11 cellular contexts compared by ENCODE assay signal in genomic region chr9:96140401-96141180, GRCh38.
A peak's percentile ranks its signal among the peaks of the same experiment; 100 is the strongest.
DNase-seq lines count a peak whose midpoint lies in the region; ATAC-seq, FAIRE-seq and TF ChIP-seq lines count a peak whose summit lies in the region.
"Had no signal": no experiment of that assay in that cellular context is flagged by ENCODE, and none has a peak within 500 bp of the region (broad histone marks: within the 10 kb centered on the region; RNA-seq: fewer than 3 reads in every experiment).

No MANE protein-coding gene starts in this region.

- peak overlapping the region; percentile 55 for H3K4me3 Mint-ChIP-seq in neural progenitor cell
- H3K4me3 Mint-ChIP-seq in activated CD8-positive, alpha-beta memory T cell treated with anti-CD3 and anti-CD28 coated beads, Interleukin-2, amount 10 ng/mL, durations not matched to agents 7 days and 5 days, result no peak overlapping the region
- H3K4me3 Mint-ChIP-seq: naive B cell had no signal

- H3K27me3 Mint-ChIP-seq in neural progenitor cell (ENCODE audit: insufficient read depth, low read depth), result peaks cover 5% of the 10 kb centered on the region
- H3K27me3 Mint-ChIP-seq in activated CD8-positive, alpha-beta memory T cell treated with anti-CD3 and anti-CD28 coated beads, Interleukin-2, amount 10 ng/mL, durations not matched to agents 7 days and 5 days, result peaks cover 10% of the 10 kb centered on the region

- H3K4me2 ChIP-seq in A549 (no peak overlapping the region), neural progenitor cell (peak overlapping the region; percentile 50)

- ATAC-seq in A549, result no peak
- ATAC-seq in activated CD8-positive, alpha-beta memory T cell treated with anti-CD3 and anti-CD28 coated beads, Interleukin-2, amount 10 ng/mL, durations not matched to agents 7 days and 5 days, result no peak

- H3K36me3 Mint-ChIP-seq in neural progenitor cell, result no peaks in the 10 kb centered on the region
- H3K36me3 Mint-ChIP-seq in activated CD8-positive, alpha-beta memory T cell treated with anti-CD3 and anti-CD28 coated beads, Interleukin-2, amount 10 ng/mL, durations not matched to agents 7 days and 5 days, result no peaks in the 10 kb centered on the region
- H3K36me3 Mint-ChIP-seq: naive B cell had no signal

- H2AFZ ChIP-seq in neural progenitor cell (replicated peaks), result peak overlapping the region; percentile 84

- H3K4me3 ChIP-seq in A549 (no peak overlapping the region), neural progenitor cell (no peak overlapping the region)

- 91% methylated on average over 30 of the region's 30 CpGs for WGBS in A549 (ENCODE audit: missing lambda C conversion rate)

- FAIRE-seq in A549 (lab: Jason Lieb, UNC) (no peak), endometrium (lab: Jason Lieb, UNC) (peak; percentile 29)

- POLR2A ChIA-PET in A549 (lab: Yijun Ruan, JAX), result no interaction called here

- no peaks in the 10 kb centered on the region for H3K79me2 ChIP-seq in neural progenitor cell (ENCODE audit: low read depth)

- no peak for TF ChIP-seq EP300 in A549 (IDR thresholded peaks at IDR 0.05)

- H3K4me1 Mint-ChIP-seq in neural progenitor cell, result peaks cover 53% of the 10 kb centered on the region
- peaks cover 13% of the 10 kb centered on the region for H3K4me1 Mint-ChIP-seq in activated CD8-positive, alpha-beta memory T cell treated with anti-CD3 and anti-CD28 coated beads, Interleukin-2, amount 10 ng/mL, durations not matched to agents 7 days and 5 days

- no peaks in the 10 kb centered on the region for H3K9me3 Mint-ChIP-seq in neural progenitor cell
- H3K9me3 Mint-ChIP-seq in activated CD8-positive, alpha-beta memory T cell treated with anti-CD3 and anti-CD28 coated beads, Interleukin-2, amount 10 ng/mL, durations not matched to agents 7 days and 5 days (ENCODE audit: low read depth), result no peaks in the 10 kb centered on the region

- DNase-seq in A549 (ENCODE audit: low read depth in 1 of 2, low spot score in 1 of 2), result no peak
- DNase-seq in NCI-H2171 (lab: John Stamatoyannopoulos, UW), result peak; percentile 48
- peak; percentile 22 for DNase-seq in neural progenitor cell (ENCODE audit: low spot score)
- DNase-seq in activated CD8-positive, alpha-beta memory T cell treated with anti-CD3 and anti-CD28 coated beads, Interleukin-2, amount 10 ng/mL, durations not matched to agents 7 days and 5 days, result no peak
- DNase-seq in SHP77 (lab: John Stamatoyannopoulos, UW), result no peak
- DNase-seq in DMS153 treated with DMSO at 0.1 percent for 48 hours (lab: John Stamatoyannopoulos, UW; ENCODE audit: unreplicated experiment), result no peak
- DNase-seq in NCI-H1436 treated with DMSO at 0.1 percent for 48 hours (lab: John Stamatoyannopoulos, UW), result no peak
- DNase-seq: ACHN; activated CD8-positive, alpha-beta memory T cell treated with anti-CD3 and anti-CD28 coated beads, Interleukin-2, amount 50 U/mL, for 4 hours; naive B cell had no signal

- H3F3A ChIP-seq in neural progenitor cell (ENCODE audit: low read depth), result peaks cover 3% of the 10 kb centered on the region

- peak overlapping the region; percentile 82 for H3K27ac Mint-ChIP-seq in neural progenitor cell
- H3K27ac Mint-ChIP-seq in activated CD8-positive, alpha-beta memory T cell treated with anti-CD3 and anti-CD28 coated beads, Interleukin-2, amount 10 ng/mL, durations not matched to agents 7 days and 5 days, result no peak overlapping the region

- H3K27ac ChIP-seq in A549, result peak overlapping the region; percentile 62 to 64; a peak in 5 of 6 replicates
- no peak overlapping the region for H3K27ac ChIP-seq in neural progenitor cell

- TF ChIP-seq RAD21 in A549 (conservative IDR thresholded peaks at IDR 0.05 in 1 of 2, IDR thresholded peaks at IDR 0.05 in 1 of 2), result no peak

- no peaks in the 10 kb centered on the region for H4K20me1 ChIP-seq in neural progenitor cell (ENCODE audit: low read depth)

- no peaks in the 10 kb centered on the region for H3K27me3 ChIP-seq in neural progenitor cell

- no peak for TF ChIP-seq POLR2A in A549 (IDR thresholded peaks at IDR 0.05; ENCODE audit: low read length)

- CTCF ChIA-PET in A549 (lab: Yijun Ruan, JAX), result interaction anchor here (1.1 kb wide), 1 partner anchor 78 kb away, joined by 3 read pairs; no protein-coding TSS in a partner anchor
- CTCF ChIA-PET in activated CD8-positive, alpha-beta memory T cell treated with anti-CD3 and anti-CD28 coated beads, Interleukin-2, amount 10 ng/mL, durations not matched to agents 7 days and 5 days (lab: Charles Lee), result no interaction called here

- TF ChIP-seq CTCF in A549 (IDR thresholded peaks at IDR 0.05) (no peak), neural progenitor cell (IDR thresholded peaks at IDR 0.05) (no peak)

- H3K4me1 ChIP-seq in A549 (peaks cover 33% of the 10 kb centered on the region), neural progenitor cell (peaks cover 19% of the 10 kb centered on the region)

- no peak overlapping the region for H3K9ac ChIP-seq in neural progenitor cell

- no peaks in the 10 kb centered on the region for H3K9me3 ChIP-seq in A549
- no peaks in the 10 kb centered on the region for H3K9me3 ChIP-seq in neural progenitor cell (ENCODE audit: low read depth)

- no peaks in the 10 kb centered on the region for H3K36me3 ChIP-seq in neural progenitor cell

TF ChIP-seq in A549, 52 proteins besides CTCF, POLR2A, EP300 and RAD21:
- TF ChIP-seq CEBPB (IDR thresholded peaks at IDR 0.05) (no peak), TFCP2L1 (CRISPR knock-in tag; IDR thresholded peaks at IDR 0.05) (no peak), ZFP36 (IDR thresholded peaks at IDR 0.05; ENCODE audit: borderline replicate concordance, partially characterized antibody) (no peak), USF2 (IDR thresholded peaks at IDR 0.05) (no peak), RFX5 (IDR thresholded peaks at IDR 0.05) (no peak), SMC3 (IDR thresholded peaks at IDR 0.05) (no peak), ZC3H11A (IDR thresholded peaks at IDR 0.05) (no peak), MAZ (IDR thresholded peaks at IDR 0.05; ENCODE audit: borderline replicate concordance, low read depth, low read length) (no peak)

Comparison
In these comparisons a context has a peak if more than half of its experiments do, and no peak if none do; other contexts are left out.
1. DNase-seq: peak in NCI-H2171 (single experiment) and neural progenitor cell (single experiment); none in A549 (0 of 2), activated CD8-positive, alpha-beta memory T cell treated with anti-CD3 and anti-CD28 coated beads, Interleukin-2, amount 10 ng/mL, durations not matched to agents 7 days and 5 days (single experiment), SHP77 (0 of 2), DMS153 treated with DMSO at 0.1 percent for 48 hours (single experiment) and NCI-H1436 treated with DMSO at 0.1 percent for 48 hours (single experiment).